14 cellular contexts compared by ENCODE assay signal in genomic region chr13:47454986-47455385, GRCh38.
"Had no signal": no experiment of that assay in that cellular context is flagged by ENCODE, and none has a peak within 500 bp of the region (broad histone marks: within the 10 kb centered on the region; RNA-seq: fewer than 3 reads in every experiment).

No MANE protein-coding gene starts in this region.

- DNase-seq: activated B cell treated with CpG ODN at 0.5 μM for 24 hours; activated CD4-positive, alpha-beta T cell treated with anti-CD3 and anti-CD28 coated beads, Interleukin-2, amount 10 ng/mL, durations not matched to agents 7 days and 5 days; activated CD8-positive, alpha-beta memory T cell treated with anti-CD3 and anti-CD28 coated beads for 24 hours; activated naive CD4-positive, alpha-beta T cell treated with Interleukin-2 at 50 U/mL for 16 hours; activated naive CD8-positive, alpha-beta T cell treated with anti-CD3 and anti-CD28 coated beads, Interleukin-2, amount 50 U/mL, for 24 hours; hypothalamus; midbrain; naive B cell had no signal

- H3K36me3 ChIP-seq: lower lobe of right lung, neutrophil, right atrium auricular region had no signal

- H3K27me3 ChIP-seq: body of pancreas, neutrophil, right atrium auricular region had no signal

- H3K4me1 ChIP-seq: body of pancreas, lower lobe of right lung, right atrium auricular region had no signal

- ATAC-seq: activated naive CD8-positive, alpha-beta T cell treated with anti-CD3 and anti-CD28 coated beads, Interleukin-2, amount 50 U/mL, for 24 hours; body of pancreas; esophagus mucosa; stimulated activated effector memory CD8-positive, alpha-beta T cell treated with anti-CD3 and anti-CD28 coated beads, Interleukin-12 subunit alpha, Interleukin-12 subunit beta, amount 100 ng/mL, for 72 hours had no signal

- H3K4me3 ChIP-seq: body of pancreas, lower lobe of right lung, right atrium auricular region had no signal

- H3K9me3 ChIP-seq: body of pancreas, lower lobe of right lung, neutrophil, right atrium auricular region had no signal

- H3K27ac ChIP-seq: body of pancreas, lower lobe of right lung, neutrophil, right atrium auricular region had no signal
